In genomic region chr5:56191646-56192045, GRCh38 we compare ENCODE assay signal across 25 cellular contexts. TPM values are rescaled to one million over a fixed set of nuclear protein-coding genes. Genes with fewer than 3 reads are reported as not detected.
DNase-seq lines count a peak whose midpoint lies in the region; ATAC-seq, FAIRE-seq and TF ChIP-seq lines count a peak whose summit lies in the region.
"Had no signal": no experiment of that assay in that cellular context is flagged by ENCODE, and none has a peak within 500 bp of the region (broad histone marks: within the 10 kb centered on the region; RNA-seq: fewer than 3 reads in every experiment).

No MANE protein-coding gene starts in this region.

- H3K4me1 ChIP-seq in heart right ventricle (peaks cover 0 to 27% (median 4%) of the 10 kb centered on the region in 9 donors), GM12878 (ENCODE audit: control insufficient read depth, insufficient read depth, low read length) (no peaks in the 10 kb centered on the region), osteoblast (ENCODE audit: insufficient read depth, low read length) (no peaks in the 10 kb centered on the region)
- H3K4me1 ChIP-seq: Peyer's patch had no signal

- H3K36me3 Mint-ChIP-seq in immature natural killer cell: no peaks in the 10 kb centered on the region
- H3K36me3 Mint-ChIP-seq: CD8-positive, alpha-beta memory T cell had no signal

- no peak for FAIRE-seq in GM12878 (lab: Jason Lieb, UNC)
- FAIRE-seq: A204.1, GM12891, H54 had no signal

- no peak for DNase-seq in Right ventricle myocardium inferior (ENCODE audit: missing footprints)
- no peak for DNase-seq in heart right ventricle
- DNase-seq in NOMO-1 (lab: John Stamatoyannopoulos, UW; ENCODE audit: unreplicated experiment in 2 of 2): peak; percentile 49 to 86
- no peak for DNase-seq in GM12878 (ENCODE audit: low read depth, low spot score)
- no peak for DNase-seq in osteoblast (ENCODE audit: insufficient read length, low spot score, missing footprints)
- no peak for DNase-seq in NCI-H774 (lab: John Stamatoyannopoulos, UW)
- no peak for DNase-seq in immature natural killer cell
- DNase-seq: CD8-positive, alpha-beta memory T cell; DMS53; EL; HFFc6; NCI-H1092 treated with DMSO at 0.1 percent for 48 hours; NCI-H146; NCI-H2029 treated with DMSO at 0.1 percent for 48 hours; NCI-H2171; NCI-H446 treated with DMSO at 0.1 percent for 48 hours; Peyer's patch; T-helper 1 cell had no signal

- no peaks in the 10 kb centered on the region for H4K20me1 ChIP-seq in GM12878 (ENCODE audit: control insufficient read depth, insufficient read depth)
- no peaks in the 10 kb centered on the region for H4K20me1 ChIP-seq in osteoblast (ENCODE audit: insufficient read depth, low read length)

- H3K27ac Mint-ChIP-seq in immature natural killer cell: no peak overlapping the region
- H3K27ac Mint-ChIP-seq: CD8-positive, alpha-beta memory T cell; HFFc6 had no signal

- ATAC-seq in Right ventricle myocardium inferior (peak; percentile 44), heart right ventricle (no peak), GM12878 (peak; percentile 42), GM18870 (IDR thresholded peaks at IDR 0.05; ENCODE audit: unreplicated experiment) (no peak)

- H3K4me1 Mint-ChIP-seq in immature natural killer cell: no peaks in the 10 kb centered on the region

- no TSS peak for BruUV-seq in GM12878 (replicated peaks; lab: Mats Ljungman, UMichigan)

- TF ChIP-seq EP300 in GM12878 (IDR thresholded peaks at IDR 0.05; ENCODE audit: borderline replicate concordance in 1 of 2, control insufficient read depth in 1 of 2, low read depth in 2 of 2, low read length in 2 of 2): no peak

- in situ Hi-C loops in GM12878 (cut with MboI): loop anchor here (5.0 to 10.0 kb wide), 2 partner anchors 259 to 1017 kb away; partner anchors contain the start of gene CDC20B

- H2AFZ ChIP-seq in GM12878 (ENCODE audit: control insufficient read depth, low read depth, low read length) (no peak overlapping the region), osteoblast (ENCODE audit: low read length) (no peak overlapping the region)

- intact Hi-C loops in Right ventricle myocardium inferior (cut with DNase I) (no loop called here), heart right ventricle (cut with DNase I) (loop anchor here in 2 of 10 donors (10.0 kb wide), 1 partner anchor 477 kb away; the partner anchor contains the start of gene SLC38A9 (in 2 of the 2)), GM12878 (cut with micrococcal nuclease; ENCODE audit: unreplicated experiment) (loop anchor here (2.0 kb wide), 1 partner anchor 35 kb away; no protein-coding TSS in a partner anchor)

- SMC1A ChIA-PET in GM12878 (lab: Charles Lee; ENCODE audit: uncharacterized antibody, unreplicated experiment): interaction anchor here (1.2 to 1.5 kb wide), 4 partner anchors 9 to 209 kb away, joined by 3 to 10 read pairs (median 4); no protein-coding TSS in a partner anchor

- no peak overlapping the region for H3K4me3 ChIP-seq in heart right ventricle
- H3K4me3 ChIP-seq in GM12878: no peak overlapping the region
- no peak overlapping the region for H3K4me3 ChIP-seq in osteoblast (ENCODE audit: insufficient read depth, low read length)
- H3K4me3 ChIP-seq: Peyer's patch, SK-N-MC had no signal

- no peak overlapping the region for H3K4me3 Mint-ChIP-seq in immature natural killer cell
- H3K4me3 Mint-ChIP-seq: CD8-positive, alpha-beta memory T cell; HFFc6 had no signal

- peaks cover 2 to 5% (median 3%) of the 10 kb centered on the region in 3 donors for H3K27me3 Mint-ChIP-seq in immature natural killer cell (ENCODE audit: low read depth in 3 of 3)
- H3K27me3 Mint-ChIP-seq: CD8-positive, alpha-beta memory T cell had no signal

- H3K79me2 ChIP-seq in GM12878 (ENCODE audit: control insufficient read depth, insufficient read depth, low read length) (no peaks in the 10 kb centered on the region), osteoblast (ENCODE audit: insufficient read depth, low read length) (no peaks in the 10 kb centered on the region)

- CTCF ChIA-PET in GM12878 (lab: Yijun Ruan, JAX): no interaction called here

- no peak overlapping the region for H3K9ac ChIP-seq in GM12878 (ENCODE audit: control insufficient read depth, insufficient read depth, low read length)
- H3K9ac ChIP-seq: KMS-11 had no signal

- RAD21 ChIA-PET in GM12878 (lab: Charles Lee; ENCODE audit: unreplicated experiment): interaction anchor here (1.2 kb wide), 1 partner anchor 101 kb away, joined by 5 read pairs; no protein-coding TSS in a partner anchor

- H3K4me2 ChIP-seq in GM12878 (ENCODE audit: control insufficient read depth, insufficient read depth) (no peak overlapping the region), osteoblast (ENCODE audit: insufficient read depth, low read length) (no peak overlapping the region)
- H3K4me2 ChIP-seq: KMS-11 had no signal

- H3K9me3 ChIP-seq in heart right ventricle: peaks cover 0 to 8% (median 0%) of the 10 kb centered on the region in 11 donors
- peaks cover 5% of the 10 kb centered on the region; the same call in 2 of the 3 replicates for H3K9me3 ChIP-seq in GM12878 (replicated peaks; ENCODE audit: control insufficient read depth, insufficient read depth, low read length)
- no peaks in the 10 kb centered on the region for H3K9me3 ChIP-seq in osteoblast (ENCODE audit: low read depth, low read length)
- H3K9me3 ChIP-seq: Peyer's patch had no signal

- H3K27ac ChIP-seq in heart right ventricle (no peak overlapping the region), GM12878 (ENCODE audit: control insufficient read depth, insufficient read depth) (no peak overlapping the region), osteoblast (ENCODE audit: low read depth, low read length) (no peak overlapping the region)
- H3K27ac ChIP-seq: KMS-11, Peyer's patch, SK-N-MC had no signal

- POLR2A ChIA-PET in GM12878 (lab: Charles Lee): interaction anchor here (1.0 kb wide), 1 partner anchor 9 kb away, joined by 4 read pairs; no protein-coding TSS in a partner anchor

- TF ChIP-seq POLR2A in GM12878 (IDR thresholded peaks at IDR 0.05; ENCODE audit: low read depth, low read length): no peak

- TF ChIP-seq CTCF in heart right ventricle (IDR thresholded peaks at IDR 0.05): no peak
- no peak for TF ChIP-seq CTCF in GM12878 (IDR thresholded peaks at IDR 0.05 in 2 of 3, conservative IDR thresholded peaks at IDR 0.05 in 1 of 3; ENCODE audit: control insufficient read depth in 2 of 3, extremely low read depth in 1 of 3, insufficient read depth in 1 of 3, low read depth in 3 of 3, low read length in 3 of 3)
- no peak for TF ChIP-seq CTCF in osteoblast (IDR thresholded peaks at IDR 0.05; ENCODE audit: extremely low read depth, low read depth, low read length)

- H3K27me3 ChIP-seq in heart right ventricle: no peaks in the 10 kb centered on the region
- H3K27me3 ChIP-seq in GM12878 (replicated peaks in 1 of 2; ENCODE audit: control insufficient read depth in 2 of 2, insufficient read depth in 2 of 2, low read length in 1 of 2): no peaks in the 10 kb centered on the region
- H3K27me3 ChIP-seq in osteoblast (ENCODE audit: insufficient read depth, low read length): no peaks in the 10 kb centered on the region
- H3K27me3 ChIP-seq: Peyer's patch had no signal

- no peak for TF ChIP-seq RAD21 in GM12878 (IDR thresholded peaks at IDR 0.05; ENCODE audit: insufficient read depth, low read depth, low read length)

- 61 to 65% methylated on average over 3 of the region's 3 CpGs for WGBS in heart right ventricle, 2 donors
- WGBS in GM12878 (ENCODE audit: insufficient coverage, insufficient replicate concordance, low lambda C conversion rate, missing lambda C conversion rate): 0% methylated on average over 3 of the region's 3 CpGs

- H3K36me3 ChIP-seq in heart right ventricle (no peaks in the 10 kb centered on the region), GM12878 (ENCODE audit: control insufficient read depth in 2 of 2, insufficient read depth in 2 of 2, low read length in 1 of 2) (no peaks in the 10 kb centered on the region), osteoblast (ENCODE audit: insufficient read depth, low read length) (no peaks in the 10 kb centered on the region)
- H3K36me3 ChIP-seq: Peyer's patch had no signal

- peaks cover 0 to 2% (median 0%) of the 10 kb centered on the region in 6 donors for H3K9me3 Mint-ChIP-seq in immature natural killer cell
- H3K9me3 Mint-ChIP-seq: CD8-positive, alpha-beta memory T cell; HFFc6 had no signal

TF ChIP-seq in GM12878, 131 proteins besides CTCF, POLR2A, EP300 and RAD21 (continues in another document):
- TF ChIP-seq IKZF2 (IDR thresholded peaks at IDR 0.05) (peak; percentile 35 to 39; a peak in 2 of 4 replicates), NRF1 (conservative IDR thresholded peaks at IDR 0.05; ENCODE audit: low read depth, low read length) (no peak), NBN (IDR thresholded peaks at IDR 0.05) (no peak), LARP7 (IDR thresholded peaks at IDR 0.05) (no peak), BMI1 (IDR thresholded peaks at IDR 0.05; ENCODE audit: borderline replicate concordance) (no peak), IKZF1 (conservative IDR thresholded peaks at IDR 0.05) (0 out of 2 replicates have a peak, but pooled peaks have one; percentile 12), ZSCAN29 (IDR thresholded peaks at IDR 0.05) (no peak)

RNA-seq across cellular contexts. Expression of gene ANKRD55, which starts 41.5 kb away (rescaled TPM):
- total RNA-seq in Right ventricle myocardium inferior: not detected
- total RNA-seq in heart right ventricle: under 1 TPM in 1 of 10 donors, not detected in 9; 0.72 TPM
- polyA plus RNA-seq in heart right ventricle: under 1 TPM in 1 of 2 donors, not detected in 1; 0.01 TPM
- not detected in 2 replicates for total RNA-seq in GM12878 (2013; cell fraction: nucleolus; rRNA removed)
- not detected in 2 replicates for total RNA-seq in GM12878 (2014; rRNA removed)
- not detected in 2 replicates for total RNA-seq in GM12878 (2014; rRNA removed; fragmentation: Illumina TruSeq; extraction: Trizol)
- total RNA-seq in GM12878 (2021): not detected in 2 replicates
- polyA plus RNA-seq in GM12878 (2011; ENCODE audit: low read depth): not detected
- polyA plus RNA-seq in GM12878 (2011; rRNA removed): 0.04 and 0.06 TPM in 2 replicates
- 0.05 and 0.07 TPM in 2 replicates for polyA plus RNA-seq in GM12878 (2011; cell fraction: cytosol; rRNA removed)
- polyA plus RNA-seq in GM12878 (2011; cell fraction: nucleus; rRNA removed): not detected in 2 replicates
- polyA plus RNA-seq in GM12878 (2012): not detected in 2 replicates
- polyA plus RNA-seq in GM12878 (2014; fragmentation: Illumina TruSeq; extraction: Trizol): not detected in 2 replicates
- polyA plus RNA-seq in GM12878 (2014; fragmentation: Nextera tagmentation; extraction: Ambion mirVana): not detected
- polyA plus RNA-seq in GM12878 (2014; rRNA removed): not detected in 2 replicates
- not detected for polyA plus RNA-seq in GM12878 (2016; fragmentation: Nextera tagmentation; extraction: Ambion mirVana)
- 0.26 TPM in 1 of 2 replicates, not detected in the other for polyA minus RNA-seq in GM12878 (2011; rRNA and poly(A)+ RNA removed)
- not detected in 2 replicates for polyA minus RNA-seq in GM12878 (2011; cell fraction: cytosol; rRNA and poly(A)+ RNA removed)
- polyA minus RNA-seq in GM12878 (2011; cell fraction: nucleus; rRNA and poly(A)+ RNA removed): not detected in 2 replicates
- not detected in 2 replicates for total RNA-seq in osteoblast
- polyA plus RNA-seq in immature natural killer cell: under 1 TPM in 1 of 3 donors, not detected in 2; 0.17 TPM
- total RNA-seq: CD8-positive, alpha-beta memory T cell; HFFc6 had no signal
- polyA plus RNA-seq: BJ; CD8-positive, alpha-beta memory T cell had no signal

Comparison
In these comparisons a context has a peak if more than half of its experiments do, and no peak if none do; other contexts are left out.
1. ATAC-seq: peak in Right ventricle myocardium inferior (single experiment) and GM12878 (single experiment); none in heart right ventricle (0 of 8) and GM18870 (single experiment).
2. DNase-seq: peak in NOMO-1 (2 of 2); none in Right ventricle myocardium inferior (single experiment), heart right ventricle (0 of 2), GM12878 (single experiment), osteoblast (single experiment), NCI-H774 (single experiment) and immature natural killer cell (0 of 3).